Comparison of ENCODE assay signal across 29 cellular contexts in genomic region chr3:85838921-85839320, GRCh38.
A peak's percentile ranks its signal among the peaks of the same experiment; 100 is the strongest.
DNase-seq lines count a peak whose midpoint lies in the region; FAIRE-seq and TF ChIP-seq lines count a peak whose summit lies in the region.
"Had no signal": no experiment of that assay in that cellular context is flagged by ENCODE, and none has a peak within 500 bp of the region (broad histone marks: within the 10 kb centered on the region; RNA-seq: fewer than 3 reads in every experiment).

No MANE protein-coding gene starts in this region.

- H2BK12ac ChIP-seq in H9 (ENCODE audit: insufficient read length, low read depth, low read length): no peak overlapping the region

- no peak overlapping the region for H3K4me3 Mint-ChIP-seq in H9
- H3K4me3 Mint-ChIP-seq: activated CD4-positive, alpha-beta T cell treated with anti-CD3 and anti-CD28 coated beads, Interleukin-2, amount 10 ng/mL, durations not matched to agents 24 days and 14 days; activated T-cell treated with anti-CD3 and anti-CD28 coated beads, Interleukin-2, amount 50 U/mL, for 24 hours; CD4-positive, alpha-beta T cell; neural crest cell; T-helper 2 cell treated with Interferon-gamma antibody and Interleukin-4, amounts not matched to agents 5 μg/mL and 100 μg/mL, for 36 hours had no signal

- DNase-seq in DMS79 treated with DMSO at 0.1 percent for 48 hours (lab: John Stamatoyannopoulos, UW) (peak; percentile 2), DMS79 (lab: John Stamatoyannopoulos, UW) (no peak), NCI-H2029 treated with DMSO at 0.1 percent for 48 hours (lab: John Stamatoyannopoulos, UW) (peak; percentile 77), NCI-H524 (lab: John Stamatoyannopoulos, UW) (peak; percentile 96 to 99), cerebellar cortex (ENCODE audit: low spot score) (peak; percentile 12), H54 (ENCODE audit: insufficient read length, low spot score) (no peak), H9 (no peak), osteoblast (ENCODE audit: insufficient read length, low spot score, missing footprints) (no peak)
- DNase-seq: activated CD4-positive, alpha-beta T cell treated with anti-CD3 and anti-CD28 coated beads, Interleukin-2, amount 10 ng/mL, durations not matched to agents 24 days and 14 days; activated gamma-delta T cell; activated T-cell treated with anti-CD3 and anti-CD28 coated beads, Interleukin-2, amount 50 U/mL, for 24 hours; CD4-positive, alpha-beta T cell; cortex of kidney; DMS53; foreskin fibroblast; GDM1; HCEC 1CT; NCI-H187; PC-3; right cardiac atrium; Right ventricle myocardium superior; stimulated activated CD4-positive, alpha-beta T cell treated with anti-CD3 and anti-CD28 coated beads, Interleukin-2, amount 100 ng/mL, for 48 hours; transverse colon had no signal

- H2BK5ac ChIP-seq in H9 (ENCODE audit: insufficient read length, low read length): no peak overlapping the region

- no peak overlapping the region for H3T11ph ChIP-seq in H9 (ENCODE audit: low read length)

- H3K23ac ChIP-seq in H9 (ENCODE audit: insufficient read length, low read depth, low read length): no peak overlapping the region

- no peak overlapping the region for H2BK20ac ChIP-seq in H9 (ENCODE audit: low read depth, low read length, poor library complexity, severe bottlenecking)

- H3K4me1 ChIP-seq in H9 (ENCODE audit: insufficient read depth, low read length): no peaks in the 10 kb centered on the region
- H3K4me1 ChIP-seq in osteoblast (ENCODE audit: insufficient read depth, low read length): no peaks in the 10 kb centered on the region
- H3K4me1 ChIP-seq: parathyroid adenoma, transverse colon had no signal

- H3K4me1 Mint-ChIP-seq in H9: peaks cover 8% of the 10 kb centered on the region in 2 experiments
- H3K4me1 Mint-ChIP-seq: activated CD4-positive, alpha-beta T cell treated with anti-CD3 and anti-CD28 coated beads, Interleukin-2, amount 10 ng/mL, durations not matched to agents 24 days and 14 days; neural crest cell had no signal

- no peak overlapping the region for H4K8ac ChIP-seq in H9 (replicated peaks; ENCODE audit: insufficient read length, low read depth, low read length)

- H3K79me2 ChIP-seq in H9 (ENCODE audit: insufficient read depth, low read length) (no peaks in the 10 kb centered on the region), osteoblast (ENCODE audit: insufficient read depth, low read length) (no peaks in the 10 kb centered on the region)
- H3K79me2 ChIP-seq: parathyroid adenoma had no signal

- no peak overlapping the region for H2BK120ac ChIP-seq in H9 (ENCODE audit: low read depth, low read length, poor library complexity, severe bottlenecking)

- no peaks in the 10 kb centered on the region for H3K79me1 ChIP-seq in H9 (ENCODE audit: insufficient read depth, low read depth, low read length, poor library complexity, severe bottlenecking)

- no peak overlapping the region for H2AK5ac ChIP-seq in H9 (ENCODE audit: insufficient read length, low read length)

- no peak for TF ChIP-seq POLR2A in H54 (IDR thresholded peaks at IDR 0.05; ENCODE audit: low read depth, low read length)

- H3K36me3 ChIP-seq in osteoblast (ENCODE audit: insufficient read depth, low read length): no peaks in the 10 kb centered on the region
- H3K36me3 ChIP-seq: transverse colon had no signal

- no peak overlapping the region for H3K4me3 ChIP-seq in osteoblast (ENCODE audit: insufficient read depth, low read length)
- H3K4me3 ChIP-seq: K562, transverse colon had no signal

- H3K27me3 Mint-ChIP-seq in H9 (ENCODE audit: low read depth): no peaks in the 10 kb centered on the region
- H3K27me3 Mint-ChIP-seq: activated CD4-positive, alpha-beta T cell treated with anti-CD3 and anti-CD28 coated beads, Interleukin-2, amount 10 ng/mL, durations not matched to agents 24 days and 14 days; activated T-cell treated with anti-CD3 and anti-CD28 coated beads, Interleukin-2, amount 50 U/mL, for 24 hours; CD4-positive, alpha-beta T cell had no signal

- H3K56ac ChIP-seq in H9 (ENCODE audit: insufficient read length, low read depth, low read length): no peak overlapping the region

- H3K27ac ChIP-seq in H9 (ENCODE audit: insufficient read length, low read depth, low read length): no peak overlapping the region
- no peak overlapping the region for H3K27ac ChIP-seq in osteoblast (ENCODE audit: low read depth, low read length)
- H3K27ac ChIP-seq: parathyroid adenoma, transverse colon had no signal

- no peak overlapping the region for H3K18ac ChIP-seq in H9 (ENCODE audit: insufficient read length, low read depth, low read length)

- H3K9me3 ChIP-seq in H9 (ENCODE audit: control insufficient read depth, low read depth, low read length) (no peaks in the 10 kb centered on the region), osteoblast (ENCODE audit: low read depth, low read length) (no peaks in the 10 kb centered on the region)
- H3K9me3 ChIP-seq: transverse colon had no signal

- H2AFZ ChIP-seq in H9 (ENCODE audit: low read length): no peak overlapping the region
- no peak overlapping the region for H2AFZ ChIP-seq in osteoblast (ENCODE audit: low read length)
- H2AFZ ChIP-seq: parathyroid adenoma had no signal

- H3K14ac ChIP-seq in H9 (ENCODE audit: insufficient read depth, low read length): no peak overlapping the region

- no peak for FAIRE-seq in H54 (lab: Jason Lieb, UNC)
- FAIRE-seq: astrocyte, HTR-8/SVneo, K562 had no signal

- no peak overlapping the region for H3K4me2 ChIP-seq in H9 (ENCODE audit: insufficient read depth, insufficient read length, low read length)
- H3K4me2 ChIP-seq in osteoblast (ENCODE audit: insufficient read depth, low read length): no peak overlapping the region

- no peaks in the 10 kb centered on the region for H3K36me3 Mint-ChIP-seq in H9 (ENCODE audit: insufficient read depth in 1 of 3, low read depth in 3 of 3)

- H4K91ac ChIP-seq in H9 (ENCODE audit: insufficient read length, low read depth, low read length): no peak overlapping the region

- no peak overlapping the region for H3K27ac Mint-ChIP-seq in H9
- H3K27ac Mint-ChIP-seq: activated CD4-positive, alpha-beta T cell treated with anti-CD3 and anti-CD28 coated beads, Interleukin-2, amount 10 ng/mL, durations not matched to agents 24 days and 14 days; activated T-cell treated with anti-CD3 and anti-CD28 coated beads, Interleukin-2, amount 50 U/mL, for 24 hours; CD4-positive, alpha-beta T cell; T-helper 2 cell treated with Interferon-gamma antibody and Interleukin-4, amounts not matched to agents 5 μg/mL and 100 μg/mL, for 36 hours had no signal

- no CpG with 5 or more reads among the region's 1 CpG for WGBS in H9 (ENCODE audit: extremely low coverage, insufficient read length, low lambda C conversion rate)

- no peak overlapping the region for H2BK15ac ChIP-seq in H9 (ENCODE audit: low read depth, low read length)

- no peaks in the 10 kb centered on the region for H3K23me2 ChIP-seq in H9 (ENCODE audit: insufficient read length, low read depth, low read length, poor library complexity, severe bottlenecking)

- H4K5ac ChIP-seq in H9 (ENCODE audit: insufficient read length, low read depth, low read length): no peak overlapping the region

- TF ChIP-seq CTCF in H9 (conservative IDR thresholded peaks at IDR 0.05): no peak
- TF ChIP-seq CTCF in osteoblast (IDR thresholded peaks at IDR 0.05; ENCODE audit: extremely low read depth, low read depth, low read length): no peak

- no peak overlapping the region for H3K9ac ChIP-seq in H9 (ENCODE audit: extremely low read depth, insufficient read length, low read length)
- H3K9ac ChIP-seq: parathyroid adenoma had no signal

- H3K9me3 Mint-ChIP-seq in H9: no peaks in the 10 kb centered on the region
- H3K9me3 Mint-ChIP-seq: activated CD4-positive, alpha-beta T cell treated with anti-CD3 and anti-CD28 coated beads, Interleukin-2, amount 10 ng/mL, durations not matched to agents 24 days and 14 days; neural crest cell had no signal

- H3K27me3 ChIP-seq in H9 (ENCODE audit: insufficient read depth, low read length) (no peaks in the 10 kb centered on the region), osteoblast (ENCODE audit: insufficient read depth, low read length) (no peaks in the 10 kb centered on the region)
- H3K27me3 ChIP-seq: transverse colon had no signal

- no peaks in the 10 kb centered on the region for H4K20me1 ChIP-seq in H9 (ENCODE audit: control insufficient read depth, insufficient read depth, insufficient read length)
- H4K20me1 ChIP-seq in osteoblast (ENCODE audit: insufficient read depth, low read length): no peaks in the 10 kb centered on the region

- no peak overlapping the region for H3K4ac ChIP-seq in H9 (ENCODE audit: low read depth, low read length)

Comparison
In these comparisons a context has a peak if more than half of its experiments do, and no peak if none do; other contexts are left out.
1. DNase-seq: peak in DMS79 treated with DMSO at 0.1 percent for 48 hours (single experiment), NCI-H2029 treated with DMSO at 0.1 percent for 48 hours (single experiment), NCI-H524 (2 of 2) and cerebellar cortex (single experiment); none in DMS79 (single experiment), H54 (single experiment), H9 (single experiment) and osteoblast (single experiment).